ENCODE assay signal across 11 cellular contexts in the genomic region with DNA sequence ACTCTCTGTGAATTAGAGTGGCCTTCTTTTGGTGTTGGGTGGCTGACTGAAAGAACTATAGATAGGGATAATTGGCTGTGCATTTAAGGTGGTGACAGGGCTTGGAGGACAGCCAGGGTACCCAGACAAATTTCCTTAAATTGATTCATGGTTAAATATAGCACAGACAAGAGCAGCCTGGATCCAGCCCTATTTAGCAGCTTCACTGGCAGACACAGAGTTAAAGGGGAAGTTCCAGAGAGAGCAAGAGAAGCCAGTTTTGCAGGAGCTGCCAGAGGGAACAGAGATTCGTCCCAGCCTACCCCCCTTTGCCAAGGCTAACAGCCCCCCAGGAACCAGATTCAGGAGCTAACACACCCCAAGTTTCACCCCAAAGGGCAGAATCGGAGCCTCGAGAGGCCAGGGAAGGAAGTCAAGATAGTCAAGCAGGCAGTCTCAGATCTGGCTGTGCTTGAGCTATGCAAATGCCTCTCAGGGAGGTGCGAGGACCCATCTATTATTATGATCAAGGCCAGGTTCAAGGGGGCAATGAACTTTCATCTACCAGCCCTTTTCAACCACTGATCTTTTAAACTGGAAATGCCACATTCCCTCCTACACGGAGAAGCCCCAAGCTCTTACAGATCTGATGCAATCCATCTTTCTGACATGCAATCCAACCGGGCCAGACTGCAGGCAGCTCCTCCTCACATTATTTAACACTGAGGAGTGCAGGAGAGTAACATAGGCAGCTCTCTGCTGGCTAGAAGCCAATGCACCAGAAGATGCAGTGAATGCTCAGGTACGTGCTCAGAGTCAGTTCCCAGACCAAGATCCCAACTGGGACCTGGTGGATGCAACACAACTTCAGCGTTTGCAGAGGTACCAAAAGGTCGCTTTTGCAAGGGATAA. TPM values are rescaled to one million over a fixed set of nuclear protein-coding genes. Genes with fewer than 3 reads are reported as not detected.
DNase-seq lines count a peak whose midpoint lies in the region; ATAC-seq, FAIRE-seq and TF ChIP-seq lines count a peak whose summit lies in the region.
"Had no signal": no experiment of that assay in that cellular context is flagged by ENCODE, and none has a peak within 500 bp of the region (broad histone marks: within the 10 kb centered on the region; RNA-seq: fewer than 3 reads in every experiment).

No MANE protein-coding gene starts in this region.

- no peak overlapping the region for H2AFZ ChIP-seq in keratinocyte (ENCODE audit: control insufficient read depth, low read length)

- dilution Hi-C loops in keratinocyte (cut with MboI; ENCODE audit: extremely low pct_ligation_motif_present, low sequenced_read_pairs), result no loop called here

- no peak for FAIRE-seq in keratinocyte (lab: Jason Lieb, UNC)
- FAIRE-seq: G401.6 had no signal

- peaks cover 29% of the 10 kb centered on the region for H3K4me1 ChIP-seq in HUES48 (ENCODE audit: control insufficient read depth, insufficient read depth, low read length)
- H3K4me1 ChIP-seq in adipocyte (ENCODE audit: control insufficient read depth, insufficient read depth, low read length), result peaks cover 24% of the 10 kb centered on the region
- peaks cover 2% of the 10 kb centered on the region for H3K4me1 ChIP-seq in keratinocyte (ENCODE audit: control insufficient read depth, extremely low read depth, insufficient read depth, low read length)

- H3K9me3 ChIP-seq in HUES48 (ENCODE audit: control insufficient read depth, insufficient read depth, low read length) (peaks cover 14% of the 10 kb centered on the region), adipocyte (ENCODE audit: control insufficient read depth, low read length) (peaks cover 5% of the 10 kb centered on the region), keratinocyte (ENCODE audit: control insufficient read depth, low read depth, low read length) (no peaks in the 10 kb centered on the region), MG63 (no peaks in the 10 kb centered on the region)
- H3K9me3 ChIP-seq: adrenal gland had no signal

- no peaks in the 10 kb centered on the region for H3K79me2 ChIP-seq in keratinocyte (ENCODE audit: control insufficient read depth, insufficient read depth, low read length)

- H3K36me3 ChIP-seq in HUES48 (ENCODE audit: control insufficient read depth, insufficient read depth, low read length), result no peaks in the 10 kb centered on the region
- H3K36me3 ChIP-seq in adipocyte (ENCODE audit: control insufficient read depth, insufficient read depth, low read length, severe bottlenecking), result no peaks in the 10 kb centered on the region
- no peaks in the 10 kb centered on the region for H3K36me3 ChIP-seq in keratinocyte (ENCODE audit: control insufficient read depth in 2 of 2, extremely low read depth in 1 of 2, insufficient read depth in 2 of 2, low read length in 2 of 2)
- no peaks in the 10 kb centered on the region for H3K36me3 ChIP-seq in MG63
- H3K36me3 ChIP-seq: adrenal gland had no signal

- no peak for TF ChIP-seq CTCF in AG10803 (conservative IDR thresholded peaks at IDR 0.05; ENCODE audit: low read length)
- no peak for TF ChIP-seq CTCF in keratinocyte (optimal IDR thresholded peaks at IDR 0.05 in 1 of 3, IDR thresholded peaks at IDR 0.05 in 1 of 3, conservative IDR thresholded peaks at IDR 0.05 in 1 of 3; ENCODE audit: extremely low read depth in 1 of 3, insufficient read depth in 2 of 3, low read length in 3 of 3)

- H3K27me3 ChIP-seq in HUES48 (ENCODE audit: control insufficient read depth, insufficient read depth, low read length) (peaks cover 8% of the 10 kb centered on the region; the same call in 1 of the 2 replicates), adipocyte (replicated peaks; ENCODE audit: control insufficient read depth, insufficient read depth, low read length) (peaks cover 33% of the 10 kb centered on the region), keratinocyte (ENCODE audit: control insufficient read depth, extremely low read depth, insufficient read depth, low read length) (peaks cover 18% of the 10 kb centered on the region), MG63 (no peaks in the 10 kb centered on the region)
- H3K27me3 ChIP-seq: adrenal gland had no signal

- H3K4me2 ChIP-seq in keratinocyte (ENCODE audit: control insufficient read depth, extremely low read depth, insufficient read depth, low read depth, low read length), result peak overlapping the region; percentile 17
- H3K4me2 ChIP-seq: KMS-11 had no signal

- H3K9ac ChIP-seq in HUES48 (ENCODE audit: low read depth, low read length), result peak overlapping the region; percentile 44; the same call in 1 of the 2 replicates
- H3K9ac ChIP-seq in adipocyte (ENCODE audit: low read length), result peak overlapping the region; percentile 86
- H3K9ac ChIP-seq in keratinocyte (ENCODE audit: control insufficient read depth, extremely low read depth, insufficient read depth, low read length), result no peak overlapping the region
- H3K9ac ChIP-seq: KMS-11 had no signal

- H3K9me1 ChIP-seq in keratinocyte (ENCODE audit: control insufficient read depth, extremely low read depth, insufficient read depth, low read length), result no peaks in the 10 kb centered on the region

- H3K27ac ChIP-seq in HUES48 (ENCODE audit: low read depth, low read length) (peak overlapping the region; percentile 67), keratinocyte (ENCODE audit: control insufficient read depth, insufficient read depth, low read length) (no peak overlapping the region)
- H3K27ac ChIP-seq: KMS-11 had no signal

- no peaks in the 10 kb centered on the region for H4K20me1 ChIP-seq in keratinocyte (ENCODE audit: control insufficient read depth, extremely low read depth, insufficient read depth, low read length)

- H3K4me3 ChIP-seq in AG10803 (ENCODE audit: low read length) (peak overlapping the region; percentile 25; the same call in 1 of the 2 replicates), HUES48 (ENCODE audit: low read depth, low read length) (peak overlapping the region; percentile 52; the same call in 1 of the 2 replicates), adipocyte (ENCODE audit: low read length) (peak overlapping the region; percentile 75), keratinocyte (ENCODE audit: control insufficient read depth in 2 of 3, extremely low read depth in 1 of 3, insufficient read depth in 2 of 3, low read depth in 1 of 3, low read length in 3 of 3) (no peak overlapping the region), MG63 (no peak overlapping the region)

- no peak for ATAC-seq in GM19467 (IDR thresholded peaks at IDR 0.05; ENCODE audit: unreplicated experiment)
- ATAC-seq in HG02885 (IDR thresholded peaks at IDR 0.05; ENCODE audit: poor library complexity, unreplicated experiment), result no peak

- DNase-seq in AG10803 (ENCODE audit: low read depth), result peak; percentile 82
- peak; percentile 91 for DNase-seq in adipocyte (ENCODE audit: low read depth)
- no peak for DNase-seq in keratinocyte (ENCODE audit: low read depth, low spot score)
- no peak for DNase-seq in MG63
- DNase-seq in iPS-NIHi7 (ENCODE audit: extremely low spot score), result no peak

RNA-seq across cellular contexts. Expression of a gene that starts 58.2 kb away (rescaled TPM):
- 0.14 to 0.26 TPM (median 0.20 TPM) in 3 replicates for polyA plus RNA-seq in keratinocyte
- polyA plus RNA-seq in keratinocyte (2011; ENCODE audit: low read depth), result 0.25 TPM
- polyA plus RNA-seq in keratinocyte (2011; cell fraction: cytosol; rRNA removed), result 0.17 and 0.19 TPM in 2 replicates
- 0.17 and 0.20 TPM in 2 replicates for polyA plus RNA-seq in keratinocyte (2011; cell fraction: nucleus; rRNA removed)
- polyA plus RNA-seq in keratinocyte (2012; ENCODE audit: low replicate concordance), result 0.16 and 0.37 TPM in 2 replicates
- polyA minus RNA-seq in keratinocyte, result 0.36 to 0.45 TPM in 2 of 3 replicates, not detected in the other
- not detected for polyA minus RNA-seq in keratinocyte (2011; cell fraction: cytosol; rRNA and poly(A)+ RNA removed)
- not detected in 2 replicates for polyA minus RNA-seq in keratinocyte (2011; cell fraction: nucleus; rRNA and poly(A)+ RNA removed)
- 1.6 TPM in 1 of 2 replicates, not detected in the other for total RNA-seq in MG63 (2014; rRNA removed; shearing (Covaris generic); ENCODE audit: low replicate concordance)

Comparison
In these comparisons a context has a peak if more than half of its experiments do, and no peak if none do; other contexts are left out.
1. DNase-seq: peak in AG10803 (single experiment) and adipocyte (single experiment); none in keratinocyte (single experiment), MG63 (single experiment) and iPS-NIHi7 (single experiment).
2. H3K4me3 ChIP-seq: peak in AG10803 (single experiment), HUES48 (single experiment) and adipocyte (single experiment); none in keratinocyte (0 of 3) and MG63 (single experiment).